In genomic region chr12:108768591-108769500, GRCh38 we compare ENCODE assay signal across 8 cellular contexts. TPM values are rescaled to one million over a fixed set of nuclear protein-coding genes. Genes with fewer than 3 reads are reported as not detected.
DNase-seq lines count a peak whose midpoint lies in the region; ATAC-seq and TF ChIP-seq lines count a peak whose summit lies in the region.

No MANE protein-coding gene starts in this region.

- H3K36me3 Mint-ChIP-seq in activated T-helper 17 cell treated with anti-CD3 and anti-CD28 coated beads, Interleukin-2, amount 50 U/mL, for 72 hours (ENCODE audit: low read depth): no peaks in the 10 kb centered on the region
- no peaks in the 10 kb centered on the region for H3K36me3 Mint-ChIP-seq in stimulated activated memory B cell treated with anti-CD40 and anti-IgM and Interleukin-4, amounts not matched to agents 10 μg/mL and 1 μg/mL and 100 μg/mL, for 72 hours

- CTCF ChIA-PET in GM10248 (lab: Yijun Ruan, JAX): interaction anchor here (1.0 to 1.6 kb wide), 4 partner anchors 26 to 105 kb away, joined by 3 to 5 read pairs (median 4); no protein-coding TSS in a partner anchor

- H3K27ac Mint-ChIP-seq in activated T-helper 17 cell treated with anti-CD3 and anti-CD28 coated beads, Interleukin-2, amount 50 U/mL, for 72 hours: no peak overlapping the region
- H3K27ac Mint-ChIP-seq in stimulated activated memory B cell treated with anti-CD40 and anti-IgM and Interleukin-4, amounts not matched to agents 10 μg/mL and 1 μg/mL and 100 μg/mL, for 72 hours: peak overlapping the region; percentile 71

- H3K4me1 Mint-ChIP-seq in activated T-helper 17 cell treated with anti-CD3 and anti-CD28 coated beads, Interleukin-2, amount 50 U/mL, for 72 hours: no peaks in the 10 kb centered on the region
- H3K4me1 Mint-ChIP-seq in stimulated activated memory B cell treated with anti-CD40 and anti-IgM and Interleukin-4, amounts not matched to agents 10 μg/mL and 1 μg/mL and 100 μg/mL, for 72 hours: peaks cover 47% of the 10 kb centered on the region

- POLR2A ChIA-PET in GM10248 (lab: Yijun Ruan, JAX): no interaction called here

- peak; percentile 46 for ATAC-seq in activated T-helper 17 cell treated with anti-CD3 and anti-CD28 coated beads, Interleukin-2, amount 50 U/mL, for 72 hours (replicated peaks)
- ATAC-seq in stimulated activated memory B cell treated with anti-CD40 and anti-IgM and Interleukin-4, amounts not matched to agents 10 μg/mL and 1 μg/mL and 100 μg/mL, for 72 hours: peak; percentile 92
- no peak for ATAC-seq in GM18502 (IDR thresholded peaks at IDR 0.05; ENCODE audit: poor library complexity, unreplicated experiment)

- H3K4me3 Mint-ChIP-seq in activated T-helper 17 cell treated with anti-CD3 and anti-CD28 coated beads, Interleukin-2, amount 50 U/mL, for 72 hours: no peak overlapping the region
- peak overlapping the region; percentile 74 for H3K4me3 Mint-ChIP-seq in stimulated activated memory B cell treated with anti-CD40 and anti-IgM and Interleukin-4, amounts not matched to agents 10 μg/mL and 1 μg/mL and 100 μg/mL, for 72 hours

- peak overlapping the region; percentile 37 for H3K4me3 ChIP-seq in iPS-11a (ENCODE audit: low read depth, low read length)

- H3K9me3 Mint-ChIP-seq in activated T-helper 17 cell treated with anti-CD3 and anti-CD28 coated beads, Interleukin-2, amount 50 U/mL, for 72 hours: no peaks in the 10 kb centered on the region
- no peaks in the 10 kb centered on the region for H3K9me3 Mint-ChIP-seq in stimulated activated memory B cell treated with anti-CD40 and anti-IgM and Interleukin-4, amounts not matched to agents 10 μg/mL and 1 μg/mL and 100 μg/mL, for 72 hours

- TF ChIP-seq CTCF in GM10248 (IDR thresholded peaks at IDR 0.05; ENCODE audit: control extremely low read depth, extremely low read depth, low read depth, missing control alignments): no peak

- H3K27me3 Mint-ChIP-seq in activated T-helper 17 cell treated with anti-CD3 and anti-CD28 coated beads, Interleukin-2, amount 50 U/mL, for 72 hours: peaks cover 9% of the 10 kb centered on the region
- no peaks in the 10 kb centered on the region for H3K27me3 Mint-ChIP-seq in stimulated activated memory B cell treated with anti-CD40 and anti-IgM and Interleukin-4, amounts not matched to agents 10 μg/mL and 1 μg/mL and 100 μg/mL, for 72 hours

- DNase-seq in GM10248 (ENCODE audit: extremely low spot score): peak; percentile 66
- DNase-seq in HuH-7.5 (ENCODE audit: low spot score): peak; percentile 70
- DNase-seq in occipital lobe (lab: John Stamatoyannopoulos, UW): no peak
- no peak for DNase-seq in stimulated activated naive CD4-positive, alpha-beta T cell treated with Interleukin-2 at 50 U/mL for 16 hours (lab: John Stamatoyannopoulos, UW)

RNA-seq across cellular contexts. Expression of gene CORO1C, which starts 37.5 kb away (rescaled TPM):
- total RNA-seq in activated T-helper 17 cell treated with anti-CD3 and anti-CD28 coated beads, Interleukin-2, amount 50 U/mL, for 72 hours: 100 to 1,000 TPM in 1 of 2 donors, 10 to 100 TPM in 1; 81.9 to 101 TPM
- total RNA-seq in occipital lobe: 166 TPM

Comparison
In these comparisons a context has a peak if more than half of its experiments do, and no peak if none do; other contexts are left out.
1. DNase-seq: peak in GM10248 (single experiment) and HuH-7.5 (single experiment); none in occipital lobe (single experiment) and stimulated activated naive CD4-positive, alpha-beta T cell treated with Interleukin-2 at 50 U/mL for 16 hours (single experiment).